ENCODE assay signal across 8 cellular contexts in genomic region chr2:174778479-174778962, GRCh38. TPM values are rescaled to one million over a fixed set of nuclear protein-coding genes. Genes with fewer than 3 reads are reported as not detected.
DNase-seq lines count a peak whose midpoint lies in the region; ATAC-seq and TF ChIP-seq lines count a peak whose summit lies in the region.

No MANE protein-coding gene starts in this region.

- in situ Hi-C loops in HAP-1 (cut with MboI; ENCODE audit: low sequenced_read_pairs): no loop called here

- no peaks in the 10 kb centered on the region for H3K27me3 Mint-ChIP-seq in T-helper 1 cell treated with Interleukin-12 subunit alpha and Interleukin-12 subunit beta and Interleukin-4 antibody, amounts not matched to agents 30 μg/mL and 1 μg/mL, for 36 hours (ENCODE audit: low read depth)

- 56 to 64% (median 61%) methylated on average over 8 to 9 of the region's 9 CpGs for WGBS in adrenal gland, 4 donors

- H3K4me3 ChIP-seq in AG10803 (ENCODE audit: low read length) (no peak overlapping the region), adrenal gland (no peak overlapping the region), HAP-1 (no peak overlapping the region)

- intact Hi-C loops in adrenal gland (cut with DNase I): no loop called here

- DNase-seq in AG10803 (ENCODE audit: low read depth) (peak; percentile 100), adrenal gland (peak in 6 of 7 donors; percentile 21 to 63 (median 33)), left lobe of liver (ENCODE audit: low spot score) (no peak), HAP-1 (ENCODE audit: low spot score in 2 of 2) (no peak), NCI-H187 treated with DMSO at 0.1 percent for 48 hours (lab: John Stamatoyannopoulos, UW) (no peak)
- DNase-seq in stimulated activated CD8-positive, alpha-beta memory T cell treated with anti-CD3 and anti-CD28 coated beads, Interleukin-15, amount 100 ng/mL, for 4 hours (ENCODE audit: low read depth in 2 of 2): peak; percentile 36 to 40

- H3K27ac Mint-ChIP-seq in T-helper 1 cell treated with Interleukin-12 subunit alpha and Interleukin-12 subunit beta and Interleukin-4 antibody, amounts not matched to agents 30 μg/mL and 1 μg/mL, for 36 hours: peak overlapping the region; percentile 77

- H3K27ac ChIP-seq in adrenal gland: no peak overlapping the region

- H3K4me1 Mint-ChIP-seq in T-helper 1 cell treated with Interleukin-12 subunit alpha and Interleukin-12 subunit beta and Interleukin-4 antibody, amounts not matched to agents 30 μg/mL and 1 μg/mL, for 36 hours (ENCODE audit: low read depth): peaks cover 39% of the 10 kb centered on the region

- peak overlapping the region; percentile 41 for H3K4me3 Mint-ChIP-seq in T-helper 1 cell treated with Interleukin-12 subunit alpha and Interleukin-12 subunit beta and Interleukin-4 antibody, amounts not matched to agents 30 μg/mL and 1 μg/mL, for 36 hours

- TF ChIP-seq CTCF in AG10803 (conservative IDR thresholded peaks at IDR 0.05; ENCODE audit: low read length): no peak
- TF ChIP-seq CTCF in adrenal gland (IDR thresholded peaks at IDR 0.05): no peak

- no peaks in the 10 kb centered on the region for H3K9me3 Mint-ChIP-seq in T-helper 1 cell treated with Interleukin-12 subunit alpha and Interleukin-12 subunit beta and Interleukin-4 antibody, amounts not matched to agents 30 μg/mL and 1 μg/mL, for 36 hours

- TF ChIP-seq POLR2A in adrenal gland (IDR thresholded peaks at IDR 0.05): no peak

- H3K9me3 ChIP-seq in adrenal gland (replicated peaks in 1 of 3) (no peaks in the 10 kb centered on the region), HAP-1 (no peaks in the 10 kb centered on the region)

- ATAC-seq in HG02763 (IDR thresholded peaks at IDR 0.05; ENCODE audit: unreplicated experiment): peak; percentile 61
- peak; percentile 48 for ATAC-seq in left lobe of liver

- H3K4me1 ChIP-seq in adrenal gland (replicated peaks in 1 of 2): no peaks in the 10 kb centered on the region
- H3K4me1 ChIP-seq in HAP-1: peaks cover 6% of the 10 kb centered on the region

- H3K36me3 ChIP-seq in adrenal gland (replicated peaks in 1 of 2) (no peaks in the 10 kb centered on the region), HAP-1 (replicated peaks) (no peaks in the 10 kb centered on the region)

- no peaks in the 10 kb centered on the region for H3K27me3 ChIP-seq in adrenal gland
- H3K27me3 ChIP-seq in HAP-1 (ENCODE audit: low read depth): no peaks in the 10 kb centered on the region

- peaks cover 2% of the 10 kb centered on the region for H3K36me3 Mint-ChIP-seq in T-helper 1 cell treated with Interleukin-12 subunit alpha and Interleukin-12 subunit beta and Interleukin-4 antibody, amounts not matched to agents 30 μg/mL and 1 μg/mL, for 36 hours (ENCODE audit: low read depth)

RNA-seq across cellular contexts. Expression of gene CHRNA1, which starts 14.2 kb away (rescaled TPM):
- total RNA-seq in adrenal gland (under 1 TPM in 1 of 8 donors, not detected in 7; 0.37 TPM), left lobe of liver (not detected)
- not detected for polyA plus RNA-seq in adrenal gland

Comparison
In these comparisons a context has a peak if more than half of its experiments do, and no peak if none do; other contexts are left out.
1. DNase-seq: peak in AG10803 (single experiment), adrenal gland (6 of 7) and stimulated activated CD8-positive, alpha-beta memory T cell treated with anti-CD3 and anti-CD28 coated beads, Interleukin-15, amount 100 ng/mL, for 4 hours (2 of 2); none in left lobe of liver (single experiment), HAP-1 (0 of 2) and NCI-H187 treated with DMSO at 0.1 percent for 48 hours (single experiment).